Comparison of ENCODE assay signal across 33 cellular contexts in the genomic region with DNA sequence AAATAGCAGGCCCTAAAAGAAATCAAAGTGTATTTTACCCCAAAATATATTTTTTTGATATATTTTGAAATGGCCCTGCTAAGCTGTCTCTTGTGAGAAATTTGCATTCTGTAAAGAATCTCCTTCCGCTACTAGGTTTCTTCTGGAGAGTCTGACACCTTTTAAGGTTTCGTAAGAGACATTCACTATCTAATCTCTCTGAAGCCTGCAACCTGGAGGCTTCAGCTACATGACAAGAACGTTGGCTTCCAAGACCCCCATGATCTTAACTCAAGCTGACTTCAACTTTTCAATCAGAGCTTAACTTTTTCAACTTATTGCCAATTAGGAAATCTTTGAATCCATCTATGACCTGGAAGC.
"Had no signal": no experiment of that assay in that cellular context is flagged by ENCODE, and none has a peak within 500 bp of the region (broad histone marks: within the 10 kb centered on the region; RNA-seq: fewer than 3 reads in every experiment).

No MANE protein-coding gene starts in this region.

- H3K27ac Mint-ChIP-seq: naive thymus-derived CD8-positive, alpha-beta T cell; natural killer cell treated with Interleukin-12 subunit alpha and Interleukin-12 subunit beta and Interleukin-15 and Interleukin-18, amount 100 ng/mL, for 72 hours; nephron progenitor cell; progenitor cell of endocrine pancreas; stimulated activated memory B cell treated with anti-CD40 and anti-IgM and Interleukin-4, amounts not matched to agents 10 μg/mL and 1 μg/mL and 100 μg/mL, for 72 hours; stimulated activated naive CD8-positive, alpha-beta T cell treated with anti-CD3 and anti-CD28 coated beads, Interleukin-15, amount 100 ng/mL, for 72 hours; type B pancreatic cell had no signal

- H3K9ac ChIP-seq: parathyroid adenoma had no signal

- ATAC-seq: naive thymus-derived CD8-positive, alpha-beta T cell; natural killer cell treated with Interleukin-12 subunit alpha and Interleukin-12 subunit beta and Interleukin-15 and Interleukin-18, amount 100 ng/mL, for 72 hours; psoas muscle; right cardiac atrium; right lobe of liver; stimulated activated memory B cell treated with anti-CD40 and anti-IgM and Interleukin-4, amounts not matched to agents 10 μg/mL and 1 μg/mL and 100 μg/mL, for 72 hours; stimulated activated naive CD8-positive, alpha-beta T cell treated with anti-CD3 and anti-CD28 coated beads, Interleukin-15, amount 100 ng/mL, for 72 hours; stimulated activated naive CD8-positive, alpha-beta T cell treated with anti-CD3 and anti-CD28 coated beads, Interleukin-15, Interleukin-2, amounts not matched to agents 100 U/mL and 50 U/mL, for 24 hours; upper lobe of right lung had no signal

- H3K36me3 Mint-ChIP-seq: naive thymus-derived CD8-positive, alpha-beta T cell; stimulated activated memory B cell treated with anti-CD40 and anti-IgM and Interleukin-4, amounts not matched to agents 10 μg/mL and 1 μg/mL and 100 μg/mL, for 72 hours; type B pancreatic cell had no signal

- H3K79me2 ChIP-seq: parathyroid adenoma had no signal

- H3K27me3 Mint-ChIP-seq: naive thymus-derived CD8-positive, alpha-beta T cell; natural killer cell treated with Interleukin-12 subunit alpha and Interleukin-12 subunit beta and Interleukin-15 and Interleukin-18, amount 100 ng/mL, for 72 hours; progenitor cell of endocrine pancreas; stimulated activated memory B cell treated with anti-CD40 and anti-IgM and Interleukin-4, amounts not matched to agents 10 μg/mL and 1 μg/mL and 100 μg/mL, for 72 hours; stimulated activated naive CD8-positive, alpha-beta T cell treated with anti-CD3 and anti-CD28 coated beads, Interleukin-15, amount 100 ng/mL, for 72 hours; type B pancreatic cell had no signal

- H3K27me3 ChIP-seq: neutrophil, ovary, right lobe of liver, sigmoid colon, spleen, suprapubic skin, testis, tibial artery, transverse colon, upper lobe of right lung, uterus had no signal

- H3K4me1 Mint-ChIP-seq: naive thymus-derived CD8-positive, alpha-beta T cell; nephron progenitor cell; neural crest cell; stimulated activated memory B cell treated with anti-CD40 and anti-IgM and Interleukin-4, amounts not matched to agents 10 μg/mL and 1 μg/mL and 100 μg/mL, for 72 hours; stimulated activated naive CD8-positive, alpha-beta T cell treated with anti-CD3 and anti-CD28 coated beads, Interleukin-15, amount 100 ng/mL, for 72 hours had no signal

- H3K9me3 ChIP-seq: neutrophil, ovary, right lobe of liver, testis, tibial artery, transverse colon, upper lobe of right lung, uterus had no signal

- H3K9me3 Mint-ChIP-seq: type B pancreatic cell had no signal

- H3K4me3 Mint-ChIP-seq: naive thymus-derived CD8-positive, alpha-beta T cell; natural killer cell treated with Interleukin-12 subunit alpha and Interleukin-12 subunit beta and Interleukin-15 and Interleukin-18, amount 100 ng/mL, for 72 hours; nephron progenitor cell; neural crest cell; stimulated activated memory B cell treated with anti-CD40 and anti-IgM and Interleukin-4, amounts not matched to agents 10 μg/mL and 1 μg/mL and 100 μg/mL, for 72 hours; stimulated activated naive CD8-positive, alpha-beta T cell treated with anti-CD3 and anti-CD28 coated beads, Interleukin-15, amount 100 ng/mL, for 72 hours; type B pancreatic cell had no signal

- DNase-seq: naive thymus-derived CD8-positive, alpha-beta T cell; nephron progenitor cell; nucleus accumbens; ovary; posterior cingulate gyrus; psoas muscle; right cardiac atrium; right lobe of liver; sigmoid colon; spleen; stimulated activated CD4-positive, alpha-beta T cell treated with anti-CD3 and anti-CD28 coated beads, Interleukin-12 subunit alpha, Interleukin-12 subunit beta, amount 100 ng/mL, for 4 hours; stimulated activated CD4-positive, alpha-beta T cell treated with anti-CD3 and anti-CD28 coated beads, Interleukin-1b, Interleukin-23, amount 100 ng/mL, for 48 hours; stimulated activated CD4-positive, alpha-beta T cell treated with anti-CD3 and anti-CD28 coated beads, Interleukin-4, amount 100 ng/mL, for 1 hour; stimulated activated CD4-positive, alpha-beta T cell treated with anti-CD3 and anti-CD28 coated beads, Interleukin-4, amount 100 ng/mL, for 4 hours; stimulated activated CD8-positive, alpha-beta memory T cell treated with anti-CD3 and anti-CD28 coated beads, Interleukin-4, amount 100 ng/mL, for 48 hours; stimulated activated naive CD4-positive, alpha-beta T cell; stimulated activated naive CD8-positive, alpha-beta T cell treated with anti-CD3 and anti-CD28 coated beads, Interleukin-15, amount 100 ng/mL, for 72 hours; stimulated activated naive CD8-positive, alpha-beta T cell treated with anti-CD3 and anti-CD28 coated beads, Interleukin-15, Interleukin-2, amounts not matched to agents 100 U/mL and 50 U/mL, for 24 hours; substantia nigra; testis; tibial artery; transverse colon; upper lobe of right lung; uterus had no signal

- H3K4me2 ChIP-seq: smooth muscle cell had no signal

- H2AFZ ChIP-seq: parathyroid adenoma had no signal

- H3K36me3 ChIP-seq: neutrophil, ovary, right lobe of liver, sigmoid colon, spleen, suprapubic skin, tibial artery, transverse colon, upper lobe of right lung, uterus had no signal

- H3K4me3 ChIP-seq: ovary, psoas muscle, right lobe of liver, sigmoid colon, smooth muscle cell, spleen, suprapubic skin, testis, tibial artery, transverse colon, upper lobe of right lung, uterus had no signal

- H3K27ac ChIP-seq: neutrophil, ovary, parathyroid adenoma, psoas muscle, right lobe of liver, sigmoid colon, spleen, suprapubic skin, testis, tibial artery, transverse colon, upper lobe of right lung, uterus had no signal

- H3K4me1 ChIP-seq: parathyroid adenoma, psoas muscle, right lobe of liver, sigmoid colon, spleen, suprapubic skin, testis, tibial artery, transverse colon, upper lobe of right lung, uterus had no signal
